In genomic region chr5:120817044-120817985, GRCh38 we compare ENCODE assay signal across 10 cellular contexts.
DNase-seq lines count a peak whose midpoint lies in the region; ATAC-seq, FAIRE-seq and TF ChIP-seq lines count a peak whose summit lies in the region.
"Had no signal": no experiment of that assay in that cellular context is flagged by ENCODE, and none has a peak within 500 bp of the region (broad histone marks: within the 10 kb centered on the region; RNA-seq: fewer than 3 reads in every experiment).

No MANE protein-coding gene starts in this region.

- POLR2A ChIA-PET in H1 (lab: Charles Lee; ENCODE audit: partially characterized antibody) = no interaction called here

- no peaks in the 10 kb centered on the region for H3K27me3 ChIP-seq in H1 (replicated peaks in 1 of 4; ENCODE audit: control insufficient read depth in 3 of 4, extremely low read depth in 1 of 4, insufficient read depth in 3 of 4, low read length in 3 of 4)

- H4K20me1 ChIP-seq in H1 (replicated peaks in 1 of 2; ENCODE audit: control insufficient read depth in 1 of 2, insufficient read depth in 2 of 2, low read length in 2 of 2) = no peaks in the 10 kb centered on the region

- H3K79me2 ChIP-seq in H1 (ENCODE audit: control insufficient read depth in 1 of 2, insufficient read depth in 2 of 2, low read length in 2 of 2) = no peaks in the 10 kb centered on the region

- no peak overlapping the region for H3K14ac ChIP-seq in H1 (ENCODE audit: insufficient read length)

- H2BK12ac ChIP-seq in H1 (ENCODE audit: low read depth, low read length) = peak overlapping the region; percentile 60; the same call in 1 of the 2 replicates

- no peaks in the 10 kb centered on the region for H3K4me1 ChIP-seq in H1 (replicated peaks in 1 of 4; ENCODE audit: control insufficient read depth in 3 of 4, insufficient read depth in 4 of 4, low read length in 3 of 4)

- peaks cover 36% of the 10 kb centered on the region for H3K9me3 Mint-ChIP-seq in osteocyte (ENCODE audit: unreplicated experiment)

- no peak for TF ChIP-seq EP300 in H1 (IDR thresholded peaks at IDR 0.05; ENCODE audit: borderline replicate concordance in 1 of 2, low read depth in 2 of 2, low read length in 2 of 2)

- TF ChIP-seq POLR2A in H1 (IDR thresholded peaks at IDR 0.05; ENCODE audit: control extremely low read depth in 1 of 2, low read depth in 2 of 2, low read length in 2 of 2) = no peak

- H2AK5ac ChIP-seq in H1 (ENCODE audit: low read depth, low read length) = 0 out of 2 replicates have a peak overlapping the region, but pooled peaks have one; percentile 30

- CTCF ChIA-PET in H1 (lab: Charles Lee; ENCODE audit: partially characterized antibody) = interaction anchor here (0.6 to 2.4 kb wide), 60 partner anchors 8 to 1328 kb away, joined by 3 to 13 read pairs (median 4); no protein-coding TSS in a partner anchor

- no peak overlapping the region for H3K4me2 ChIP-seq in H1 (ENCODE audit: insufficient read depth in 1 of 2, low read depth in 2 of 2, low read length in 2 of 2)

- no peak overlapping the region for H4K5ac ChIP-seq in H1 (ENCODE audit: insufficient read length, low read depth, low read length)

- H3K4me3 ChIP-seq in H1 (ENCODE audit: extremely low read depth in 1 of 4, insufficient read depth in 2 of 4, low read depth in 3 of 4, low read length in 4 of 4) = no peak overlapping the region

- H3K18ac ChIP-seq in H1 (ENCODE audit: extremely low read depth, low read length) = no peak overlapping the region

- DNase-seq in NCI-H526 (lab: John Stamatoyannopoulos, UW) (peak; percentile 1 to 28), NCI-H526 treated with DMSO at 0.1 percent for 48 hours (lab: John Stamatoyannopoulos, UW) (no peak), NCI-H226 (peak; percentile 26), H1 (ENCODE audit: low read depth in 1 of 2, low spot score in 2 of 2) (peak in 1 of 2 experiments; percentile 53), osteocyte (ENCODE audit: extremely low spot score, unreplicated experiment) (no peak), urothelium cell line (ENCODE audit: low spot score) (no peak), RCC 7860 (ENCODE audit: low spot score) (no peak)
- DNase-seq: stimulated activated naive B cell treated with anti-CD40 and anti-IgM and Interleukin-4, amounts not matched to agents 10 μg/mL and 1 μg/mL and 100 μg/mL, for 72 hours had no signal

- no peaks in the 10 kb centered on the region for H3K79me1 ChIP-seq in H1 (ENCODE audit: low read depth, low read length)

- H3K36me3 Mint-ChIP-seq in osteocyte (ENCODE audit: unreplicated experiment) = peaks cover 4% of the 10 kb centered on the region
- H3K36me3 Mint-ChIP-seq: stimulated activated naive B cell treated with anti-CD40 and anti-IgM and Interleukin-4, amounts not matched to agents 10 μg/mL and 1 μg/mL and 100 μg/mL, for 72 hours had no signal

- H3K27ac Mint-ChIP-seq in osteocyte (ENCODE audit: unreplicated experiment) = no peak overlapping the region
- H3K27ac Mint-ChIP-seq: IgD-negative memory B cell; stimulated activated naive B cell treated with anti-CD40 and anti-IgM and Interleukin-4, amounts not matched to agents 10 μg/mL and 1 μg/mL and 100 μg/mL, for 72 hours had no signal

- peak; percentile 84 to 85 for TF ChIP-seq RAD21 in H1 (IDR thresholded peaks at IDR 0.05 in 1 of 2, conservative IDR thresholded peaks at IDR 0.05 in 1 of 2; ENCODE audit: low read depth in 2 of 2, low read length in 2 of 2)

- H3K27me3 Mint-ChIP-seq in osteocyte (ENCODE audit: unreplicated experiment) = no peaks in the 10 kb centered on the region
- H3K27me3 Mint-ChIP-seq: IgD-negative memory B cell; stimulated activated naive B cell treated with anti-CD40 and anti-IgM and Interleukin-4, amounts not matched to agents 10 μg/mL and 1 μg/mL and 100 μg/mL, for 72 hours had no signal

- no peak overlapping the region for H3K9ac ChIP-seq in H1 (replicated peaks in 1 of 4; ENCODE audit: extremely low read depth in 1 of 4, low read depth in 3 of 4, low read length in 3 of 4)

- H3K4me1 Mint-ChIP-seq in osteocyte (ENCODE audit: unreplicated experiment) = no peaks in the 10 kb centered on the region
- H3K4me1 Mint-ChIP-seq: IgD-negative memory B cell; stimulated activated naive B cell treated with anti-CD40 and anti-IgM and Interleukin-4, amounts not matched to agents 10 μg/mL and 1 μg/mL and 100 μg/mL, for 72 hours had no signal

- peak overlapping the region; percentile 61; the same call in 1 of the 2 replicates for H2BK5ac ChIP-seq in H1 (ENCODE audit: low read depth, low read length)

- H3K23ac ChIP-seq in H1 (ENCODE audit: insufficient read length) = no peak overlapping the region

- no peak overlapping the region for H4K8ac ChIP-seq in H1 (ENCODE audit: extremely low read depth, insufficient read depth, low read length)

- no peaks in the 10 kb centered on the region for H3K36me3 ChIP-seq in H1 (ENCODE audit: control insufficient read depth in 2 of 4, insufficient read depth in 4 of 4, low read length in 3 of 4)

- TF ChIP-seq CTCF in H1 (IDR thresholded peaks at IDR 0.05; ENCODE audit: control extremely low read depth in 1 of 3, insufficient read depth in 1 of 3, low read depth in 1 of 3, low read length in 3 of 3) (peak in 2 of 3 experiments; percentile 68 to 71; a peak in 3 of 4 replicates), osteocyte (IDR thresholded peaks at IDR 0.05) (peak; percentile 59)

- H3K56ac ChIP-seq in H1 (replicated peaks; ENCODE audit: insufficient read length, low read depth, low read length) = no peak overlapping the region

- ATAC-seq in HG03378 (IDR thresholded peaks at IDR 0.05; ENCODE audit: unreplicated experiment) = no peak

- H2BK120ac ChIP-seq in H1 (replicated peaks; ENCODE audit: low read depth, low read length) = no peak overlapping the region

- no peak overlapping the region for H3K4me3 Mint-ChIP-seq in osteocyte (ENCODE audit: unreplicated experiment)
- H3K4me3 Mint-ChIP-seq: IgD-negative memory B cell; stimulated activated naive B cell treated with anti-CD40 and anti-IgM and Interleukin-4, amounts not matched to agents 10 μg/mL and 1 μg/mL and 100 μg/mL, for 72 hours had no signal

- H2BK15ac ChIP-seq in H1 (ENCODE audit: low read length) = no peak overlapping the region

- peak overlapping the region; percentile 38 for H4K91ac ChIP-seq in H1 (replicated peaks; ENCODE audit: insufficient read length, low read length)

- peak overlapping the region; percentile 86; the same call in 1 of the 2 replicates for H2AFZ ChIP-seq in H1 (ENCODE audit: low read length)

- no peak overlapping the region for H3K27ac ChIP-seq in H1 (ENCODE audit: low read depth, low read length)

- WGBS in H1 (ENCODE audit: extremely low coverage in 1 of 2, insufficient coverage in 1 of 2, insufficient read length in 1 of 2, insufficient replicate concordance in 2 of 2, low coverage in 1 of 2, low lambda C conversion rate in 2 of 2, missing lambda C conversion rate in 1 of 2), 2 experiments = 82% methylated on average over 12 of the region's 12 CpGs; no CpG with 5 or more reads in 1 of the 2 experiments

- no peak overlapping the region for H3K4ac ChIP-seq in H1 (replicated peaks; ENCODE audit: insufficient read length, low read depth, low read length)

- H2BK20ac ChIP-seq in H1 (ENCODE audit: low read length) = no peak overlapping the region; the same call in 1 of the 2 replicates

- peaks cover 0 to 3% of the 10 kb centered on the region in 2 experiments; a peak in 1 of 4 replicates for H3K9me3 ChIP-seq in H1 (ENCODE audit: insufficient read depth in 2 of 2, low read depth in 1 of 2, low read length in 1 of 2)

- FAIRE-seq in H1 (lab: Jason Lieb, UNC) = peak; percentile 84
- no peak for FAIRE-seq in urothelium cell line (lab: Jason Lieb, UNC)
- no peak for FAIRE-seq in RCC 7860 (lab: Jason Lieb, UNC)

- no peaks in the 10 kb centered on the region for H3K23me2 ChIP-seq in H1 (ENCODE audit: low read depth, low read length)

TF ChIP-seq in H1, 55 proteins besides CTCF, POLR2A, EP300 and RAD21:
- TF ChIP-seq CTBP2 (IDR thresholded peaks at IDR 0.05; ENCODE audit: borderline replicate concordance, insufficient read depth, insufficient read length, low read length) (no peak), POU5F1 (IDR thresholded peaks at IDR 0.05; ENCODE audit: low read depth, low read length) (no peak), KDM1A (IDR thresholded peaks at IDR 0.05; ENCODE audit: borderline replicate concordance, low read length) (no peak), HDAC6 (IDR thresholded peaks at IDR 0.05; ENCODE audit: low read depth, low read length) (no peak), CBX8 (IDR thresholded peaks at IDR 0.05; ENCODE audit: borderline replicate concordance, low read depth, low read length) (no peak), RBBP5 (IDR thresholded peaks at IDR 0.05; ENCODE audit: borderline replicate concordance, low read depth, low read length) (no peak), PHF8 (conservative IDR thresholded peaks at IDR 0.05; ENCODE audit: low read depth, low read length) (no peak), RFX5 (IDR thresholded peaks at IDR 0.05; ENCODE audit: borderline replicate concordance, low read depth, low read length) (no peak), KDM4A (IDR thresholded peaks at IDR 0.05; ENCODE audit: low read depth, low read length, severe bottlenecking) (no peak), SP4 (IDR thresholded peaks at IDR 0.05; ENCODE audit: low read length) (no peak), ATF2 (IDR thresholded peaks at IDR 0.05; ENCODE audit: low read length) (no peak), CEBPB (IDR thresholded peaks at IDR 0.05; ENCODE audit: low read depth, low read length) (no peak), ATF3 (IDR thresholded peaks at IDR 0.05; ENCODE audit: insufficient read depth, low read depth, low read length) (no peak), TAF1 (IDR thresholded peaks at IDR 0.05; ENCODE audit: low read depth, low read length) (no peak), NANOG (IDR thresholded peaks at IDR 0.05; ENCODE audit: insufficient read depth, low read depth, low read length, poor library complexity, severe bottlenecking) (no peak)

Comparison
In these comparisons a context has a peak if more than half of its experiments do, and no peak if none do; other contexts are left out.
1. DNase-seq: peak in NCI-H526 (2 of 2) and NCI-H226 (single experiment); none in NCI-H526 treated with DMSO at 0.1 percent for 48 hours (single experiment), osteocyte (single experiment), urothelium cell line (single experiment) and RCC 7860 (single experiment).